ENCODE assay signal across 9 cellular contexts in genomic region chr12:100995201-100995600, GRCh38.
DNase-seq lines count a peak whose midpoint lies in the region; ATAC-seq lines count a peak whose summit lies in the region.
"Had no signal": no experiment of that assay in that cellular context is flagged by ENCODE, and none has a peak within 500 bp of the region (broad histone marks: within the 10 kb centered on the region; RNA-seq: fewer than 3 reads in every experiment).

No MANE protein-coding gene starts in this region.

- DNase-seq in EH (ENCODE audit: low read depth) (peak; percentile 36), cerebellum (ENCODE audit: low spot score) (no peak), LoVo (ENCODE audit: low spot score) (no peak), SIG-M5 (lab: John Stamatoyannopoulos, UW) (no peak)
- DNase-seq in activated naive CD8-positive, alpha-beta T cell treated with anti-CD3 and anti-CD28 coated beads, Interleukin-2, amount 50 U/mL, for 24 hours = no peak
- DNase-seq: head of caudate nucleus had no signal

- H3K27ac Mint-ChIP-seq in activated naive CD8-positive, alpha-beta T cell treated with anti-CD3 and anti-CD28 coated beads, Interleukin-2, amount 50 U/mL, for 24 hours = no peak overlapping the region

- peak; percentile 79 for ATAC-seq in GM21529 (IDR thresholded peaks at IDR 0.05; ENCODE audit: unreplicated experiment)
- ATAC-seq in HG03521 (IDR thresholded peaks at IDR 0.05; ENCODE audit: unreplicated experiment) = peak; percentile 48
- ATAC-seq in esophagus mucosa = peak; percentile 59
- no peak for ATAC-seq in activated naive CD8-positive, alpha-beta T cell treated with anti-CD3 and anti-CD28 coated beads, Interleukin-2, amount 50 U/mL, for 24 hours

- H3K4me3 Mint-ChIP-seq in activated naive CD8-positive, alpha-beta T cell treated with anti-CD3 and anti-CD28 coated beads, Interleukin-2, amount 50 U/mL, for 24 hours = no peak overlapping the region

- H3K36me3 Mint-ChIP-seq in activated naive CD8-positive, alpha-beta T cell treated with anti-CD3 and anti-CD28 coated beads, Interleukin-2, amount 50 U/mL, for 24 hours (ENCODE audit: low read depth) = no peaks in the 10 kb centered on the region

- no peaks in the 10 kb centered on the region for H3K9me3 Mint-ChIP-seq in activated naive CD8-positive, alpha-beta T cell treated with anti-CD3 and anti-CD28 coated beads, Interleukin-2, amount 50 U/mL, for 24 hours

- no peaks in the 10 kb centered on the region for H3K27me3 Mint-ChIP-seq in activated naive CD8-positive, alpha-beta T cell treated with anti-CD3 and anti-CD28 coated beads, Interleukin-2, amount 50 U/mL, for 24 hours

- no peaks in the 10 kb centered on the region for H3K4me1 Mint-ChIP-seq in activated naive CD8-positive, alpha-beta T cell treated with anti-CD3 and anti-CD28 coated beads, Interleukin-2, amount 50 U/mL, for 24 hours
